In the genomic region with DNA sequence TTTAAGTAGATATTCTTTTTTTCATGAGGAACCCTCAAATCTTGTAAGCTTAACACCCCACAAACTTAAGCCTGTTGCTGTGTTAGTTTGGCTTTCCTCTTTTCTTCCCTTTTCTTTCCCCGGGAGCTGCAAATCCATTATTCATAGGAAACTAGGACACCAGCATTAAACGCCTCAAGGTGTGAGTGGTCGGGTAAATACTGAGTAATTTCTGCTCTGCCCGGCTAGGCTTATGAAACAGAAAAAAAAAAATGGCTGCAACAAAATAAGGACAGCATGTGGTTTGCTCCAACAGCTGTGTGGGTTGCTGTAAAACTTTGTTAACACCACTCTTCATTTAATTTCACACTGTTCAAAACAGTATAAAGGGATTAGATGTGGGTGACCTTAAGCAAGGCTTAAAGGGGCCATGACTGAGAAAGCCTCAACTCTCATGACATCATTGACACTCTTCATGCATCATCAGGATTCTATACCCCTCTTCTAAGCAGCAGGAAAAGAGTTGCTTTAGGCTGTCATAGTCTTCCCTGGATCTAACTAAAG, we compare ENCODE assay signal across 15 cellular contexts.
DNase-seq lines count a peak whose midpoint lies in the region; ATAC-seq and TF ChIP-seq lines count a peak whose summit lies in the region.
"Had no signal": no experiment of that assay in that cellular context is flagged by ENCODE, and none has a peak within 500 bp of the region (broad histone marks: within the 10 kb centered on the region; RNA-seq: fewer than 3 reads in every experiment).

No MANE protein-coding gene starts in this region.

- H3K27ac Mint-ChIP-seq in CD8-positive, alpha-beta T cell, result peak overlapping the region; percentile 27
- H3K27ac Mint-ChIP-seq in central memory CD8-positive, alpha-beta T cell (ENCODE audit: low read depth), result peak overlapping the region; percentile 46

- peaks cover 31% of the 10 kb centered on the region for H3K4me1 Mint-ChIP-seq in CD8-positive, alpha-beta T cell (ENCODE audit: low read depth)
- peaks cover 7% of the 10 kb centered on the region for H3K4me1 Mint-ChIP-seq in central memory CD8-positive, alpha-beta T cell

- H3K4me3 Mint-ChIP-seq in CD8-positive, alpha-beta T cell, result no peak overlapping the region
- H3K4me3 Mint-ChIP-seq in central memory CD8-positive, alpha-beta T cell, result no peak overlapping the region

- no peaks in the 10 kb centered on the region for H3K9me3 Mint-ChIP-seq in CD8-positive, alpha-beta T cell
- no peaks in the 10 kb centered on the region for H3K9me3 Mint-ChIP-seq in central memory CD8-positive, alpha-beta T cell

- CTCF ChIA-PET in CD8-positive, alpha-beta T cell (lab: Charles Lee), result interaction anchor here (1.0 to 1.1 kb wide), 2 partner anchors 51 to 562 kb away, joined by 3 to 4 read pairs; no protein-coding TSS in a partner anchor

- no peaks in the 10 kb centered on the region for H3K9me3 ChIP-seq in CD8-positive, alpha-beta T cell (ENCODE audit: low read length)

- H3K36me3 ChIP-seq in CD8-positive, alpha-beta T cell (ENCODE audit: insufficient read depth, low read length), result peaks cover 3% of the 10 kb centered on the region

- no peak for DNase-seq in CD8-positive, alpha-beta T cell
- peak; percentile 34 for DNase-seq in MV-4-11 (lab: John Stamatoyannopoulos, UW)
- no peak for DNase-seq in central memory CD8-positive, alpha-beta T cell (ENCODE audit: low spot score in 2 of 2)
- peak; percentile 71 for DNase-seq in renal cortical epithelial cell (ENCODE audit: low read depth)
- DNase-seq in Right ventricle myocardium inferior (ENCODE audit: missing footprints), result no peak
- DNase-seq in LoVo (ENCODE audit: low spot score), result no peak
- DNase-seq: AML-193, Calu3, Kasumi-1, NCI-H1436, NCI-H2081 treated with DMSO at 0.1 percent for 48 hours, NCI-H526, PC-3 had no signal

- POLR2A ChIA-PET in CD8-positive, alpha-beta T cell (lab: Charles Lee), result interaction anchor here (0.7 to 1.5 kb wide), 2 partner anchors 23 to 25 kb away, joined by 4 to 6 read pairs; no protein-coding TSS in a partner anchor

- no peak for TF ChIP-seq CTCF in CD8-positive, alpha-beta T cell (IDR thresholded peaks at IDR 0.05)

- H3K4me3 ChIP-seq in CD8-positive, alpha-beta T cell (ENCODE audit: low read depth, low read length), result no peak overlapping the region
- H3K4me3 ChIP-seq: SK-N-MC had no signal

- no peaks in the 10 kb centered on the region for H3K27me3 Mint-ChIP-seq in CD8-positive, alpha-beta T cell (ENCODE audit: low read depth)
- H3K27me3 Mint-ChIP-seq in central memory CD8-positive, alpha-beta T cell, result no peaks in the 10 kb centered on the region

- peaks cover 5% of the 10 kb centered on the region for H3K4me1 ChIP-seq in CD8-positive, alpha-beta T cell (ENCODE audit: insufficient read depth, low read length)

- intact Hi-C loops in CD8-positive, alpha-beta T cell (cut with DNase I, micrococcal nuclease), result loop anchor here in 1 of 2 experiments (5.0 kb wide), 1 partner anchor 557 kb away; no protein-coding TSS in a partner anchor
- intact Hi-C loops in Right ventricle myocardium inferior (cut with DNase I), result no loop called here

- no peak overlapping the region for H3K27ac ChIP-seq in CD8-positive, alpha-beta T cell (ENCODE audit: low read depth, low read length)
- H3K27ac ChIP-seq: SK-N-MC had no signal

- peaks cover 87% of the 10 kb centered on the region for H3K36me3 Mint-ChIP-seq in CD8-positive, alpha-beta T cell
- peaks cover 79% of the 10 kb centered on the region for H3K36me3 Mint-ChIP-seq in central memory CD8-positive, alpha-beta T cell (ENCODE audit: insufficient read depth)

- no peaks in the 10 kb centered on the region for H3K27me3 ChIP-seq in CD8-positive, alpha-beta T cell (ENCODE audit: insufficient read depth, low read length)

- peak; percentile 29 for ATAC-seq in CD8-positive, alpha-beta T cell
- ATAC-seq in central memory CD8-positive, alpha-beta T cell (replicated peaks; ENCODE audit: extremely low read depth, poor library complexity, severe bottlenecking), result peak; percentile 19
- ATAC-seq in HG02840 (IDR thresholded peaks at IDR 0.05; ENCODE audit: low FRiP score, unreplicated experiment) (no peak), Right ventricle myocardium inferior (no peak)
- ATAC-seq: PC-3 had no signal

Comparison
In these comparisons a context has a peak if more than half of its experiments do, and no peak if none do; other contexts are left out.
1. ATAC-seq: peak in CD8-positive, alpha-beta T cell (single experiment) and central memory CD8-positive, alpha-beta T cell (single experiment); none in HG02840 (single experiment) and Right ventricle myocardium inferior (single experiment).
2. DNase-seq: peak in MV-4-11 (single experiment) and renal cortical epithelial cell (single experiment); none in CD8-positive, alpha-beta T cell (0 of 7), central memory CD8-positive, alpha-beta T cell (0 of 2), Right ventricle myocardium inferior (single experiment) and LoVo (single experiment).